17 cellular contexts compared by ENCODE assay signal in genomic region chr22:46744581-46744980, GRCh38.
"Had no signal": no experiment of that assay in that cellular context is flagged by ENCODE, and none has a peak within 500 bp of the region (broad histone marks: within the 10 kb centered on the region; RNA-seq: fewer than 3 reads in every experiment).

No MANE protein-coding gene starts in this region.

- H3K27ac ChIP-seq: brain microvascular endothelial cell, esophagus squamous epithelium, lower lobe of right lung, neutrophil, thyroid gland had no signal

- H3K4me3 Mint-ChIP-seq: activated CD4-positive, alpha-beta T cell treated with anti-CD3 and anti-CD28 coated beads, Interleukin-2, amount 10 ng/mL, durations not matched to agents 7 days and 5 days; activated naive CD8-positive, alpha-beta T cell treated with anti-CD3 and anti-CD28 coated beads, Interleukin-2, amount 10 ng/mL, durations not matched to agents 7 days and 5 days; central memory CD8-positive, alpha-beta T cell; naive thymus-derived CD8-positive, alpha-beta T cell; stimulated activated effector memory CD8-positive, alpha-beta T cell treated with anti-CD3 and anti-CD28 coated beads, Interleukin-12 subunit alpha, Interleukin-12 subunit beta, amount 100 ng/mL, for 72 hours; T-helper 2 cell treated with Interferon-gamma antibody and Interleukin-4, amounts not matched to agents 5 μg/mL and 100 μg/mL, for 36 hours had no signal

- H3K27ac Mint-ChIP-seq: activated CD4-positive, alpha-beta T cell treated with anti-CD3 and anti-CD28 coated beads, Interleukin-2, amount 10 ng/mL, durations not matched to agents 7 days and 5 days; activated naive CD8-positive, alpha-beta T cell treated with anti-CD3 and anti-CD28 coated beads, Interleukin-2, amount 10 ng/mL, durations not matched to agents 7 days and 5 days; stimulated activated effector memory CD8-positive, alpha-beta T cell treated with anti-CD3 and anti-CD28 coated beads, Interleukin-12 subunit alpha, Interleukin-12 subunit beta, amount 100 ng/mL, for 72 hours; T-helper 2 cell treated with Interferon-gamma antibody and Interleukin-4, amounts not matched to agents 5 μg/mL and 100 μg/mL, for 36 hours had no signal

- H3K36me3 ChIP-seq: brain microvascular endothelial cell, esophagus squamous epithelium, lower lobe of right lung, neutrophil, thyroid gland had no signal

- ATAC-seq: lower lobe of right lung; naive thymus-derived CD8-positive, alpha-beta T cell; stimulated activated effector memory CD8-positive, alpha-beta T cell treated with anti-CD3 and anti-CD28 coated beads, Interleukin-12 subunit alpha, Interleukin-12 subunit beta, amount 100 ng/mL, for 72 hours had no signal

- H3K4me3 ChIP-seq: esophagus squamous epithelium, lower lobe of right lung, thyroid gland had no signal

- DNase-seq: activated CD4-positive, alpha-beta T cell treated with anti-CD3 and anti-CD28 coated beads, Interleukin-2, amount 10 ng/mL, durations not matched to agents 7 days and 5 days; activated CD8-positive, alpha-beta memory T cell treated with anti-CD3 and anti-CD28 coated beads, Interleukin-2, amount 50 U/mL, for 48 hours; activated gamma-delta T cell treated with Interleukin-2 at 50 U/mL for 16 hours; activated naive CD8-positive, alpha-beta T cell treated with anti-CD3 and anti-CD28 coated beads, Interleukin-2, amount 10 ng/mL, durations not matched to agents 7 days and 5 days; brain microvascular endothelial cell; cortex of kidney; effector CD8-positive, alpha-beta T cell; esophagus squamous epithelium; hypothalamus; lower lobe of right lung; midbrain; naive thymus-derived CD8-positive, alpha-beta T cell; thyroid gland had no signal

- H3K9me3 Mint-ChIP-seq: central memory CD8-positive, alpha-beta T cell; naive thymus-derived CD8-positive, alpha-beta T cell had no signal

- H3K9me3 ChIP-seq: esophagus squamous epithelium, lower lobe of right lung, neutrophil, thyroid gland had no signal

- H3K36me3 Mint-ChIP-seq: naive thymus-derived CD8-positive, alpha-beta T cell; stimulated activated effector memory CD8-positive, alpha-beta T cell treated with anti-CD3 and anti-CD28 coated beads, Interleukin-12 subunit alpha, Interleukin-12 subunit beta, amount 100 ng/mL, for 72 hours had no signal

- H3K27me3 ChIP-seq: brain microvascular endothelial cell, neutrophil, thyroid gland had no signal

- H3K27me3 Mint-ChIP-seq: activated CD4-positive, alpha-beta T cell treated with anti-CD3 and anti-CD28 coated beads, Interleukin-2, amount 10 ng/mL, durations not matched to agents 7 days and 5 days; central memory CD8-positive, alpha-beta T cell; naive thymus-derived CD8-positive, alpha-beta T cell had no signal
